10 cellular contexts compared by ENCODE assay signal in the genomic region with DNA sequence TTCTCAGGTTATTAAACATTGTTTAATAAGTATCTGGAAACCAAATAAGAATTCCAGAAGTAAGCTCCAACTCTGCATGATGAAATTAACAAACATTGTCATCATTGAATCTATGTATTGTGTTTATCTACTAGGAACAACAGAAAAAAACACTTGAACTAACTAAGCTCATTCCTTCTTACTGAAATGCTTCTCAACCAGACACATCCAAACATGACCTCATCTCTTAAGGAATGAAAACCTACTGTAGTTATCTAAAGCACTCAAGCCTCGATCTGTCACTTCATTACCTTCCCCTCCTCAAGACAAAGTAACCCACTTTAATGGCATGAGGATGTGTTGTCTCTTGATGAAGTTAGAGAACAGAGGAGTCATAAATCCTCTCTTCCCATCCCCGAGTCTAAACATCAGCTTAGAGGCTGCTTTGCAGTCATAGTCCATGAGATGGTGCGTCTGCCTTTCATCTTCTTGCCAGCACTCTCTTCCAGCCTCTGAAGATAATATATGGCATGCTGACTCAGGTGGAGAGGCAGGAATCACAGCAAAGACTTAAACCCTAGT.
DNase-seq lines count a peak whose midpoint lies in the region; ATAC-seq and TF ChIP-seq lines count a peak whose summit lies in the region.
"Had no signal": no experiment of that assay in that cellular context is flagged by ENCODE, and none has a peak within 500 bp of the region (broad histone marks: within the 10 kb centered on the region; RNA-seq: fewer than 3 reads in every experiment).

No MANE protein-coding gene starts in this region.

- H3K36me3 ChIP-seq in skeletal muscle tissue (ENCODE audit: control insufficient read depth in 3 of 3, insufficient read depth in 3 of 3, low read length in 3 of 3) (peaks cover 0 to 4% (median 2%) of the 10 kb centered on the region in 3 donors), stomach (peaks cover 6 to 43% (median 33%) of the 10 kb centered on the region in 4 donors)

- no peak for TF ChIP-seq EP300 in stomach (IDR thresholded peaks at IDR 0.05)

- peak overlapping the region; percentile 7 for H3K27ac ChIP-seq in skeletal muscle tissue (ENCODE audit: low read depth, low read length)
- H3K27ac ChIP-seq in stomach = peak overlapping the region in 1 of 5 donors; percentile 24
- H3K27ac ChIP-seq: neutrophil had no signal

- no peak overlapping the region for H3K27ac Mint-ChIP-seq in activated naive CD4-positive, alpha-beta T cell treated with anti-CD3 and anti-CD28 coated beads, Interleukin-2, amount 10 ng/mL, durations not matched to agents 7 days and 5 days

- WGBS in stomach, 5 donors = 56 to 66% (median 57%) methylated on average over 3 of the region's 3 CpGs

- ATAC-seq in HG03571 (IDR thresholded peaks at IDR 0.05; ENCODE audit: unreplicated experiment) = no peak

- no peak for TF ChIP-seq CTCF in stomach (IDR thresholded peaks at IDR 0.05)

- H3K4me3 ChIP-seq in skeletal muscle tissue (ENCODE audit: low read length in 3 of 3) (no peak overlapping the region), stomach (no peak overlapping the region)

- H3K9me3 ChIP-seq in skeletal muscle tissue (ENCODE audit: control insufficient read depth in 3 of 3, low read length in 3 of 3) (no peaks in the 10 kb centered on the region), stomach (no peaks in the 10 kb centered on the region)
- H3K9me3 ChIP-seq: neutrophil had no signal

- H3K27me3 ChIP-seq in skeletal muscle tissue (ENCODE audit: control insufficient read depth in 3 of 3, insufficient read depth in 3 of 3, low read length in 3 of 3) (no peaks in the 10 kb centered on the region), stomach (no peaks in the 10 kb centered on the region)
- H3K27me3 ChIP-seq: neutrophil had no signal

- H3K27me3 Mint-ChIP-seq in activated naive CD4-positive, alpha-beta T cell treated with anti-CD3 and anti-CD28 coated beads, Interleukin-2, amount 10 ng/mL, durations not matched to agents 7 days and 5 days = no peaks in the 10 kb centered on the region

- peaks cover 54% of the 10 kb centered on the region for H3K4me1 Mint-ChIP-seq in activated naive CD4-positive, alpha-beta T cell treated with anti-CD3 and anti-CD28 coated beads, Interleukin-2, amount 10 ng/mL, durations not matched to agents 7 days and 5 days

- DNase-seq in GM04503 (ENCODE audit: low read depth) (peak; percentile 62), SW480 (ENCODE audit: low spot score) (peak; percentile 28), foreskin melanocyte (peak; percentile 9), stomach (no peak)
- DNase-seq in activated naive CD4-positive, alpha-beta T cell treated with anti-CD3 and anti-CD28 coated beads, Interleukin-2, amount 10 ng/mL, durations not matched to agents 7 days and 5 days = no peak
- no peak for DNase-seq in stimulated activated CD4-positive, alpha-beta T cell treated with anti-CD3 and anti-CD28 coated beads, Interleukin-2, amount 100 ng/mL, for 24 hours
- DNase-seq: NK-92 treated with Interleukin-12 subunit alpha and Interleukin-12 subunit beta, amount 100 ng/mL, for 24 hours had no signal

- intact Hi-C loops in stomach (cut with DNase I; ENCODE audit: low total_unique reads) = no loop called here

- H3K9me3 Mint-ChIP-seq in activated naive CD4-positive, alpha-beta T cell treated with anti-CD3 and anti-CD28 coated beads, Interleukin-2, amount 10 ng/mL, durations not matched to agents 7 days and 5 days = peaks cover 3% of the 10 kb centered on the region

- peaks cover 70% of the 10 kb centered on the region for H3K36me3 Mint-ChIP-seq in activated naive CD4-positive, alpha-beta T cell treated with anti-CD3 and anti-CD28 coated beads, Interleukin-2, amount 10 ng/mL, durations not matched to agents 7 days and 5 days

- H3K9ac ChIP-seq in skeletal muscle tissue (ENCODE audit: low read depth in 1 of 3, low read length in 3 of 3) = no peak overlapping the region

- H3K4me3 Mint-ChIP-seq in activated naive CD4-positive, alpha-beta T cell treated with anti-CD3 and anti-CD28 coated beads, Interleukin-2, amount 10 ng/mL, durations not matched to agents 7 days and 5 days = no peak overlapping the region

- TF ChIP-seq POLR2A in stomach (IDR thresholded peaks at IDR 0.05) = no peak

- H3K4me1 ChIP-seq in skeletal muscle tissue (ENCODE audit: control insufficient read depth in 3 of 3, insufficient read depth in 3 of 3, low read length in 3 of 3) (peaks cover 3 to 21% (median 9%) of the 10 kb centered on the region in 3 donors), stomach (peaks cover 0 to 75% (median 24%) of the 10 kb centered on the region in 4 donors)

- CTCF ChIA-PET in activated naive CD4-positive, alpha-beta T cell treated with anti-CD3 and anti-CD28 coated beads, Interleukin-2, amount 10 ng/mL, durations not matched to agents 7 days and 5 days (lab: Charles Lee) = interaction anchor here (2.3 kb wide), 1 partner anchor 35 kb away, joined by 8 read pairs; no protein-coding TSS in a partner anchor

Comparison
In these comparisons a context has a peak if more than half of its experiments do, and no peak if none do; other contexts are left out.
1. DNase-seq: peak in GM04503 (single experiment), SW480 (single experiment) and foreskin melanocyte (single experiment); none in stomach (single experiment), activated naive CD4-positive, alpha-beta T cell treated with anti-CD3 and anti-CD28 coated beads, Interleukin-2, amount 10 ng/mL, durations not matched to agents 7 days and 5 days (single experiment) and stimulated activated CD4-positive, alpha-beta T cell treated with anti-CD3 and anti-CD28 coated beads, Interleukin-2, amount 100 ng/mL, for 24 hours (0 of 2).